In the genomic region with DNA sequence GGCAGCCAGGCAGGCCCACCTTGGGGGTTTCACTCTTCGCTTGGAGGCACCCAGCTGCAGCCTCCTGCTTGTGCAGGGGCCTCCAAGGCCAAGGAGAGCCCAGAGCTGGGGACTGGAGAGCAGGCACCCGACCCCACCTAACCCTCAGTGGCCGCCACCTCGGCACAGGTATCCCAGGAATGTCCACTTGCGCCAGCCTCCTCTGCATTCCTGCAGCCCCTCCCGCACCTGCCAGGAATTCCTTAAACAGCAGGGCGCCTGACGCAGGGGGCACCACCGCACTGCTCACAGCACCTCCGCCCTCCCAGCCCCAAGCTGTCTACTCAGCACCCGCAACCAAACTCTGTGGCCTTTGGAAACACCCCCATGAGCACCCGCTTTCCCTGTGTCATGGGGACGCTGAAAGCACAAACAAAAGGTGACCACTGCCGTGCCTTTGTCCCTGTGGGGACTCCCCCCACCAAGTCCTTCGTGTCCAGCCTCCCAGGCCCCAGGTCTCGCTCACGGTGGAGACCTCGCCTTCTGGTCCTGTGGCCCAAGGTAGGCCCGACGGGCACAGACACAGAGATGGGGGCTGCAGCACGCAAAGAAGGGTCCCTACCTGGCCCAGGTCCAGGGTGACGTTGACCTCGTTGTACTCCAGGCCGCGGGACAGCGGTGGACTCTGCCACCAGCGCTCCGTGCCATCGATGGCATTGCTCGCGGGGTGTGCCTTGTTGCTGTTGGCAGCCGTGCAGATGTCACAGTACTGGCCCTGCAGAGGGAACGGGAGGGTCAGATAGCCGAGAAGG, we compare ENCODE assay signal across 12 cellular contexts. TPM values are rescaled to one million over a fixed set of nuclear protein-coding genes. Genes with fewer than 3 reads are reported as not detected.
DNase-seq lines count a peak whose midpoint lies in the region; ATAC-seq and TF ChIP-seq lines count a peak whose summit lies in the region.
"Had no signal": no experiment of that assay in that cellular context is flagged by ENCODE, and none has a peak within 500 bp of the region (broad histone marks: within the 10 kb centered on the region; RNA-seq: fewer than 3 reads in every experiment).

No MANE protein-coding gene starts in this region.

- no peak overlapping the region for H2BK12ac ChIP-seq in neuronal stem cell (ENCODE audit: low read length)

- CTCF ChIA-PET in Panc1 (lab: Charles Lee): no interaction called here

- peak overlapping the region; percentile 20 for H3K18ac ChIP-seq in neuronal stem cell (ENCODE audit: low read length)

- H3K4me2 ChIP-seq in neuronal stem cell (ENCODE audit: insufficient read depth, low read length, poor library complexity, severe bottlenecking): peak overlapping the region; percentile 24

- peak overlapping the region; percentile 56 for H3K9ac ChIP-seq in neuronal stem cell (ENCODE audit: low read depth, low read length, poor library complexity)

- POLR2A ChIA-PET in Panc1 (lab: Charles Lee): interaction anchor here (0.6 kb wide), 1 partner anchor 9 kb away, joined by 3 read pairs; no protein-coding TSS in a partner anchor

- in situ Hi-C loops in Panc1 (cut with HindIII; ENCODE audit: low pct_unique_long_range_greater_than_20kb, low sequenced_read_pairs): no loop called here

- peak overlapping the region; percentile 91 for H2BK120ac ChIP-seq in neuronal stem cell (ENCODE audit: low read depth, low read length)

- intact Hi-C loops in Panc1 (cut with micrococcal nuclease; ENCODE audit: unreplicated experiment) (no loop called here), left ventricle myocardium inferior (cut with micrococcal nuclease) (no loop called here)

- H4K8ac ChIP-seq in neuronal stem cell (ENCODE audit: low read depth, low read length): peak overlapping the region; percentile 23

- peak overlapping the region; percentile 75 for H3K14ac ChIP-seq in neuronal stem cell (ENCODE audit: low read length)

- peak overlapping the region; percentile 15 for H3K23ac ChIP-seq in neuronal stem cell (ENCODE audit: low read depth, low read length, poor library complexity)

- H3K27me3 ChIP-seq in Panc1 (ENCODE audit: control insufficient read depth, insufficient read depth, low read length) (no peaks in the 10 kb centered on the region), left ventricle myocardium inferior (ENCODE audit: low read depth) (no peaks in the 10 kb centered on the region), neuronal stem cell (ENCODE audit: control insufficient read depth in 3 of 3, insufficient read depth in 3 of 3, low read depth in 1 of 3, low read length in 3 of 3) (no peaks in the 10 kb centered on the region)

- peak; percentile 13 for ATAC-seq in Panc1
- ATAC-seq: stimulated activated naive CD8-positive, alpha-beta T cell treated with anti-CD3 and anti-CD28 coated beads, Interleukin-15, amount 100 ng/mL, for 72 hours had no signal

- H2AFZ ChIP-seq in neuronal stem cell (ENCODE audit: low read length): no peak overlapping the region

- TSS peak; percentile 22 for BruUV-seq in Panc1 (replicated peaks; lab: Mats Ljungman, UMichigan)

- peaks cover 75% of the 10 kb centered on the region for H3K4me1 ChIP-seq in Panc1 (ENCODE audit: control insufficient read depth, insufficient read depth, low read length)
- H3K4me1 ChIP-seq in left ventricle myocardium inferior: peaks cover 95% of the 10 kb centered on the region
- H3K4me1 ChIP-seq in neuronal stem cell (ENCODE audit: control insufficient read depth in 2 of 2, insufficient read depth in 1 of 2, low read depth in 1 of 2, low read length in 2 of 2): peaks cover 28 to 61% of the 10 kb centered on the region in 2 donors

- H3K4me3 ChIP-seq in Panc1 (ENCODE audit: low read depth in 2 of 2, low read length in 2 of 2) (peak overlapping the region in 1 of 2 experiments; percentile 23; a peak in 1 of 4 replicates), left ventricle myocardium inferior (peak overlapping the region; percentile 11), neuronal stem cell (ENCODE audit: low read length in 2 of 2) (peak overlapping the region in 1 of 2 donors; percentile 21)

- H2AK5ac ChIP-seq in neuronal stem cell (ENCODE audit: low read depth, low read length): peak overlapping the region; percentile 96

- peak overlapping the region; percentile 96 for H2BK5ac ChIP-seq in neuronal stem cell (ENCODE audit: low read length)

- H3K4ac ChIP-seq in neuronal stem cell (ENCODE audit: low read length): peak overlapping the region; percentile 37

- H3K36me3 ChIP-seq in Panc1 (ENCODE audit: control insufficient read depth, insufficient read depth, low read length): no peaks in the 10 kb centered on the region; the same call in 1 of the 2 replicates
- H3K36me3 ChIP-seq in left ventricle myocardium inferior: peaks cover 8% of the 10 kb centered on the region
- H3K36me3 ChIP-seq in neuronal stem cell (replicated peaks in 1 of 2; ENCODE audit: control insufficient read depth in 2 of 2, insufficient read depth in 2 of 2, low read length in 2 of 2): peaks cover 4 to 9% of the 10 kb centered on the region in 2 donors

- no peak for TF ChIP-seq CTCF in Panc1 (IDR thresholded peaks at IDR 0.05)
- TF ChIP-seq CTCF in left ventricle myocardium inferior (IDR thresholded peaks at IDR 0.05; ENCODE audit: borderline replicate concordance): no peak

- no CpG with 5 or more reads among the region's 34 CpGs for WGBS in neuronal stem cell (ENCODE audit: extremely low coverage in 2 of 2, insufficient read length in 2 of 2, insufficient replicate concordance in 1 of 2), 2 donors

- H3K79me1 ChIP-seq in neuronal stem cell (ENCODE audit: low read depth, low read length): peaks cover 35% of the 10 kb centered on the region

- peak; percentile 91 for DNase-seq in 8988T
- DNase-seq in Panc1 (ENCODE audit: low read depth, low spot score): no peak
- peak; percentile 45 for DNase-seq in left ventricle myocardium inferior
- no peak for DNase-seq in neuronal stem cell (ENCODE audit: low spot score)
- DNase-seq in globus pallidus (ENCODE audit: low spot score): no peak
- DNase-seq in occipital lobe (lab: John Stamatoyannopoulos, UW): no peak
- no peak for DNase-seq in activated naive CD4-positive, alpha-beta T cell treated with anti-CD3 and anti-CD28 coated beads, Interleukin-2, amount 50 U/mL, for 16 hours
- DNase-seq in NK-92 (lab: John Stamatoyannopoulos, UW; ENCODE audit: unreplicated experiment): no peak
- DNase-seq: activated CD4-positive, alpha-beta memory T cell treated with anti-CD3 and anti-CD28 coated beads, Interleukin-2, amount 10 ng/mL, durations not matched to agents 7 days and 5 days; NCI-H2029 treated with DMSO at 0.1 percent for 48 hours; stimulated activated CD4-positive, alpha-beta T cell treated with anti-CD3 and anti-CD28 coated beads, Interleukin-15, amount 100 ng/mL, for 24 hours; stimulated activated naive CD8-positive, alpha-beta T cell treated with anti-CD3 and anti-CD28 coated beads, Interleukin-15, amount 100 ng/mL, for 72 hours had no signal

- peak overlapping the region; percentile 3 for H2BK15ac ChIP-seq in neuronal stem cell (ENCODE audit: low read length)

- peak overlapping the region; percentile 88 for H3K27ac ChIP-seq in Panc1 (ENCODE audit: low read length)
- peak overlapping the region; percentile 97 for H3K27ac ChIP-seq in left ventricle myocardium inferior (replicated peaks)
- peak overlapping the region; percentile 74 for H3K27ac ChIP-seq in neuronal stem cell (replicated peaks; ENCODE audit: low read length)

- H3K9me3 ChIP-seq in Panc1 (ENCODE audit: control insufficient read depth, insufficient read depth, low read depth, low read length): no peaks in the 10 kb centered on the region
- no peaks in the 10 kb centered on the region for H3K9me3 ChIP-seq in left ventricle myocardium inferior (replicated peaks)
- H3K9me3 ChIP-seq in neuronal stem cell (replicated peaks in 1 of 2; ENCODE audit: control insufficient read depth in 2 of 2, insufficient read depth in 1 of 2, low read depth in 1 of 2, low read length in 2 of 2): no peaks in the 10 kb centered on the region

- peak overlapping the region; percentile 56 for H4K91ac ChIP-seq in neuronal stem cell (ENCODE audit: low read depth, low read length, poor library complexity)

RNA-seq across cellular contexts. Expression of a gene that starts 5.1 kb away (rescaled TPM):
- total RNA-seq in Panc1 (2021; ENCODE audit: unreplicated experiment): 497 TPM
- polyA plus RNA-seq in Panc1 (2012; ENCODE audit: insufficient read length): 508 TPM
- total RNA-seq in left ventricle myocardium inferior: 70.9 TPM
- 59.5 TPM for polyA plus RNA-seq in neuronal stem cell (2013, experiment 1 of 2)
- 57.4 TPM for polyA plus RNA-seq in neuronal stem cell (2013, experiment 2 of 2)
- 11.2 TPM for total RNA-seq in occipital lobe

RNA-seq across cellular contexts. Expression of a gene that starts 24.9 kb away (rescaled TPM):
- total RNA-seq in Panc1 (2021; ENCODE audit: unreplicated experiment) (1,761 TPM), left ventricle myocardium inferior (661 TPM), occipital lobe (715 TPM)
- 4,052 TPM for polyA plus RNA-seq in Panc1 (2012; ENCODE audit: insufficient read length)
- 3,158 TPM for polyA plus RNA-seq in neuronal stem cell (2013, experiment 1 of 2)
- 3,117 TPM for polyA plus RNA-seq in neuronal stem cell (2013, experiment 2 of 2)

RNA-seq across cellular contexts. Expression of a gene that starts 45.1 kb away (rescaled TPM):
- total RNA-seq in Panc1 (2021; ENCODE audit: unreplicated experiment): 9.8 TPM
- 12.0 TPM for polyA plus RNA-seq in Panc1 (2012; ENCODE audit: insufficient read length)
- 12.0 TPM for total RNA-seq in left ventricle myocardium inferior
- 15.0 TPM for polyA plus RNA-seq in neuronal stem cell (2013, experiment 1 of 2)
- polyA plus RNA-seq in neuronal stem cell (2013, experiment 2 of 2): 14.9 TPM
- 2.3 TPM for total RNA-seq in occipital lobe

RNA-seq across cellular contexts. Expression of a gene that starts 59.2 kb away (rescaled TPM):
- total RNA-seq in Panc1 (2021; ENCODE audit: unreplicated experiment): 194 TPM
- 315 TPM for polyA plus RNA-seq in Panc1 (2012; ENCODE audit: insufficient read length)
- 70.5 TPM for total RNA-seq in left ventricle myocardium inferior
- polyA plus RNA-seq in neuronal stem cell (2013, experiment 1 of 2): 69.1 TPM
- polyA plus RNA-seq in neuronal stem cell (2013, experiment 2 of 2): 69.0 TPM
- total RNA-seq in occipital lobe: 30.6 TPM

Comparison
In these comparisons a context has a peak if more than half of its experiments do, and no peak if none do; other contexts are left out.
1. DNase-seq: peak in 8988T (single experiment) and left ventricle myocardium inferior (single experiment); none in Panc1 (single experiment), neuronal stem cell (single experiment), globus pallidus (single experiment), occipital lobe (single experiment), activated naive CD4-positive, alpha-beta T cell treated with anti-CD3 and anti-CD28 coated beads, Interleukin-2, amount 50 U/mL, for 16 hours (single experiment) and NK-92 (single experiment).
2. Peak in every context shown above with its lines, with median percentiles within 50 percentile points of each other: H3K27ac ChIP-seq.